ENCODE assay signal across 8 cellular contexts in the genomic region with DNA sequence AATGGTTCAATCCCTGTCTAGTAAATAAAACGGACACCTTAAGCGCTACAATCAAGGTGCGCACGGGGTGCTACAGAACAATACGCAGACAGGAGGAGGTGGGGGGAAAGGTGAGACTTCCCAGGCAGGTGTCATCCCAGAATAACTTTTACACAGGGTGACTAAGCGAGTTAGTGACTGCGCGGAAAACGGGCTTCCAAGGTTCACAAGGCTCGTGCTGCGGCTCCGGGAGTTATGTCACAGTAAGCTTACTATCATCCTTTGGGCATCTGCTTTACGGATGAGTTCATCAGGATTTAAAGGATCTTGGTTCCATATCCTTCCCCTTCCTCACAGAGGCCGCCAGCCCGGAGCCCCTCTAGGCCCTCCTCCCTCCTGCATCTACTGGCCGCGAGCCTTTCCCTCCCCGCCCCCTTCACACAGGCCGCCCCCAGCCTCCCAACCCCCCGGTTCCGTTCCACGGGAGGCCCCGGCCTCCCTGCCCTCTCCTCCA. TPM values are rescaled to one million over a fixed set of nuclear protein-coding genes. Genes with fewer than 3 reads are reported as not detected.
DNase-seq lines count a peak whose midpoint lies in the region; ATAC-seq and TF ChIP-seq lines count a peak whose summit lies in the region.

No MANE protein-coding gene starts in this region.

- 7% methylated on average over 14 of the region's 23 CpGs for WGBS in mammary epithelial cell (ENCODE audit: low coverage, missing lambda C conversion rate)

- in situ Hi-C loops in mammary epithelial cell (cut with MboI; ENCODE audit: low sequenced_read_pairs in 2 of 2): no loop called here

- H2AFZ ChIP-seq in OCI-LY1 (ENCODE audit: low read length) (peak overlapping the region; percentile 68; the same call in 1 of the 2 replicates), mammary epithelial cell (ENCODE audit: low read depth, low read length) (peak overlapping the region; percentile 96)

- H3K9me3 ChIP-seq in BLaER1 (peaks cover 15% of the 10 kb centered on the region), OCI-LY1 (ENCODE audit: low read length) (peaks cover 10% of the 10 kb centered on the region; the same call in 1 of the 2 replicates), mammary epithelial cell (replicated peaks; ENCODE audit: insufficient read depth, low read length) (peaks cover 19% of the 10 kb centered on the region)

- peak overlapping the region; percentile 90 for H3K27ac ChIP-seq in BLaER1
- peak overlapping the region; percentile 9 for H3K27ac ChIP-seq in OCI-LY1 (ENCODE audit: low read depth, low read length, poor library complexity, severe bottlenecking)
- H3K27ac ChIP-seq in mammary epithelial cell (ENCODE audit: insufficient read depth, low read depth, low read length): peak overlapping the region; percentile 9
- H3K27ac ChIP-seq in substantia nigra (ENCODE audit: low read depth, low read length, poor library complexity, severe bottlenecking): peak overlapping the region; percentile 97

- BruUV-seq in mammary epithelial cell (replicated peaks; lab: Mats Ljungman, UMichigan): TSS peak; percentile 54

- CTCF ChIA-PET in mammary epithelial cell (lab: Charles Lee; ENCODE audit: low non-redundant PET): no interaction called here

- H3K4me3 ChIP-seq in BLaER1 (peak overlapping the region; percentile 77), OCI-LY1 (ENCODE audit: low read depth, low read length, poor library complexity, severe bottlenecking) (peak overlapping the region; percentile 83), mammary epithelial cell (replicated peaks in 1 of 3; ENCODE audit: insufficient read depth in 1 of 3, low read depth in 2 of 3, low read length in 3 of 3) (peak overlapping the region; percentile 71 to 89 (median 89))

- TF ChIP-seq CTCF in OCI-LY1 (IDR thresholded peaks at IDR 0.05; ENCODE audit: low read length) (no peak), mammary epithelial cell (conservative IDR thresholded peaks at IDR 0.05 in 1 of 2, IDR thresholded peaks at IDR 0.05 in 1 of 2; ENCODE audit: extremely low read depth in 1 of 2, insufficient read depth in 1 of 2, low read depth in 1 of 2, low read length in 2 of 2) (no peak)

- no peaks in the 10 kb centered on the region for H3K79me2 ChIP-seq in OCI-LY1 (ENCODE audit: insufficient read depth, low read length)
- H3K79me2 ChIP-seq in mammary epithelial cell (ENCODE audit: insufficient read depth, low read length): peaks cover 4% of the 10 kb centered on the region

- peak; percentile 7 for ATAC-seq in GM18520 (IDR thresholded peaks at IDR 0.05; ENCODE audit: unreplicated experiment)
- ATAC-seq in HG03354 (IDR thresholded peaks at IDR 0.05; ENCODE audit: poor library complexity, severe bottlenecking, unreplicated experiment): peak; percentile 7
- ATAC-seq in left lobe of liver: peak; percentile 44

- peaks cover 16% of the 10 kb centered on the region for H3K4me1 ChIP-seq in BLaER1
- H3K4me1 ChIP-seq in OCI-LY1 (ENCODE audit: insufficient read depth, low read length, severe bottlenecking): peaks cover 14% of the 10 kb centered on the region
- peaks cover 8% of the 10 kb centered on the region for H3K4me1 ChIP-seq in mammary epithelial cell (ENCODE audit: insufficient read depth, low read length)

- H3K36me3 ChIP-seq in BLaER1 (no peaks in the 10 kb centered on the region), OCI-LY1 (ENCODE audit: insufficient read depth, low read length) (no peaks in the 10 kb centered on the region; the same call in 1 of the 2 replicates), mammary epithelial cell (ENCODE audit: insufficient read depth, low read length) (no peaks in the 10 kb centered on the region)

- peak overlapping the region; percentile 86 for H3K9ac ChIP-seq in BLaER1
- peak overlapping the region; percentile 78 for H3K9ac ChIP-seq in OCI-LY1 (ENCODE audit: low read length)
- H3K9ac ChIP-seq in mammary epithelial cell (ENCODE audit: insufficient read depth, low read length): peak overlapping the region; percentile 29

- H4K20me1 ChIP-seq in BLaER1 (no peaks in the 10 kb centered on the region), OCI-LY1 (ENCODE audit: insufficient read depth, low read length) (no peaks in the 10 kb centered on the region), mammary epithelial cell (ENCODE audit: insufficient read depth, low read length) (no peaks in the 10 kb centered on the region)

- DNase-seq in mammary epithelial cell: peak; percentile 84
- DNase-seq in left lobe of liver (ENCODE audit: low spot score): peak; percentile 67
- DNase-seq in substantia nigra (lab: John Stamatoyannopoulos, UW): peak in 4 of 49 donors; percentile 46 to 79 (median 66)
- no peak for DNase-seq in NCI-H1092 treated with DMSO at 0.1 percent for 48 hours (lab: John Stamatoyannopoulos, UW)

- no peaks in the 10 kb centered on the region for H3F3A ChIP-seq in OCI-LY1 (ENCODE audit: insufficient read depth, low read length)

- intact Hi-C loops in mammary epithelial cell (cut with micrococcal nuclease): loop anchor here (2.0 to 5.0 kb wide), 3 partner anchors 40 to 374 kb away; partner anchors contain the start of gene GJB2

- no peaks in the 10 kb centered on the region for H3K27me3 ChIP-seq in BLaER1
- no peaks in the 10 kb centered on the region for H3K27me3 ChIP-seq in OCI-LY1 (ENCODE audit: insufficient read depth, low read length)
- no peaks in the 10 kb centered on the region for H3K27me3 ChIP-seq in mammary epithelial cell (ENCODE audit: insufficient read depth, low read length)

- H3K4me2 ChIP-seq in BLaER1 (peak overlapping the region; percentile 88), OCI-LY1 (ENCODE audit: low read length) (peak overlapping the region; percentile 91), mammary epithelial cell (ENCODE audit: insufficient read depth, low read depth, low read length) (peak overlapping the region; percentile 85)

- no peaks in the 10 kb centered on the region for H3K9me2 ChIP-seq in OCI-LY1 (ENCODE audit: low read depth, low read length)

- dilution Hi-C loops in mammary epithelial cell (cut with HindIII; ENCODE audit: low sequenced_read_pairs): no loop called here

RNA-seq across cellular contexts. Expression of gene IFT88, which starts 0.5 kb away (rescaled TPM):
- total RNA-seq in mammary epithelial cell: 10 to 100 TPM; 10.3 to 11.2 TPM
- 4.0 TPM for polyA plus RNA-seq in mammary epithelial cell
- polyA minus RNA-seq in mammary epithelial cell: 2.2 TPM
- total RNA-seq in left lobe of liver: 7.9 TPM

RNA-seq across cellular contexts. Expression of gene CRYL1, which starts 40.8 kb away (rescaled TPM):
- total RNA-seq in mammary epithelial cell (10 to 100 TPM; 17.0 to 18.5 TPM), left lobe of liver (174 TPM)
- polyA plus RNA-seq in mammary epithelial cell: 26.9 TPM
- 36.5 TPM for polyA minus RNA-seq in mammary epithelial cell

Comparison
In these comparisons a context has a peak if more than half of its experiments do, and no peak if none do; other contexts are left out.
1. H3K27ac ChIP-seq: peak in every context shown above with its lines; median percentile 97 in substantia nigra; 90 in BLaER1; 9 in OCI-LY1; 9 in mammary epithelial cell.
2. H3K9ac ChIP-seq: peak in every context shown above with its lines; median percentile 86 in BLaER1; 78 in OCI-LY1; 29 in mammary epithelial cell.